20 cellular contexts compared by ENCODE assay signal in genomic region chr18:62556397-62556796, GRCh38. TPM values are rescaled to one million over a fixed set of nuclear protein-coding genes. Genes with fewer than 3 reads are reported as not detected.
A peak's percentile ranks its signal among the peaks of the same experiment; 100 is the strongest.
DNase-seq lines count a peak whose midpoint lies in the region; ATAC-seq, FAIRE-seq and TF ChIP-seq lines count a peak whose summit lies in the region.
"Had no signal": no experiment of that assay in that cellular context is flagged by ENCODE, and none has a peak within 500 bp of the region (broad histone marks: within the 10 kb centered on the region; RNA-seq: fewer than 3 reads in every experiment).

No MANE protein-coding gene starts in this region.

- ATAC-seq in gastrocnemius medialis (peak; percentile 84 to 93), GM18873 (IDR thresholded peaks at IDR 0.05; ENCODE audit: low FRiP score, unreplicated experiment) (no peak), GM18519 (IDR thresholded peaks at IDR 0.05; ENCODE audit: low FRiP score, unreplicated experiment) (no peak)
- ATAC-seq: HCT116, SK-N-SH treated with all-trans-retinoic acid at 6 μM for 48 hours had no signal

- TF ChIP-seq CTCF in D721Med (IDR thresholded peaks at IDR 0.05; ENCODE audit: insufficient read depth, missing control alignments) (no peak), gastrocnemius medialis (IDR thresholded peaks at IDR 0.05 in 4 of 5, conservative IDR thresholded peaks at IDR 0.05 in 1 of 5) (no peak)

- H3K27ac ChIP-seq in gastrocnemius medialis = peak overlapping the region; percentile 64 to 81 (median 69)
- H3K27ac ChIP-seq: GM23248 had no signal

- intact Hi-C loops in gastrocnemius medialis (cut with DNase I; ENCODE audit: low total_unique reads) = no loop called here

- no peak for TF ChIP-seq POLR2A in gastrocnemius medialis (IDR thresholded peaks at IDR 0.05)

- H3K4me3 ChIP-seq in gastrocnemius medialis = no peak overlapping the region
- H3K4me3 ChIP-seq: GM23248 had no signal

- DNase-seq in D721Med (ENCODE audit: insufficient read length, low spot score) (no peak), NCI-H146 treated with DMSO at 0.1 percent for 48 hours (lab: John Stamatoyannopoulos, UW; ENCODE audit: unreplicated experiment) (peak; percentile 13), dermis microvascular lymphatic vessel endothelial cell (ENCODE audit: low read depth in 2 of 2) (peak; percentile 9 to 20), gastrocnemius medialis (peak; percentile 42), T1000 (lab: John Stamatoyannopoulos, UW) (no peak)
- DNase-seq: C1 segment of cervical spinal cord, DMS79 treated with DMSO at 0.1 percent for 48 hours, GM23248, MM.1S, NCI-H1092 treated with DMSO at 0.1 percent for 48 hours, NCI-H1694, NCI-H2081 treated with DMSO at 0.1 percent for 48 hours, NCI-H446 treated with DMSO at 0.1 percent for 48 hours, NCI-H82, OCI-M1, Right ventricle myocardium superior had no signal

- in situ Hi-C loops in gastrocnemius medialis (cut with MboI; ENCODE audit: low sequenced_read_pairs in 4 of 4) = loop anchor here in 3 of 4 donors (25.0 kb wide), 2 partner anchors 269 to 369 kb away; partner anchors contain the start of genes PIGN (in 2 of the 3) and RELCH (in 2 of the 3)

- peaks cover 0 to 58% of the 10 kb centered on the region in 2 donors for H3K36me3 ChIP-seq in gastrocnemius medialis

- no peaks in the 10 kb centered on the region for H3K27me3 ChIP-seq in gastrocnemius medialis

- FAIRE-seq in D721Med (lab: Jason Lieb, UNC) = peak; percentile 98

- peaks cover 10 to 31% of the 10 kb centered on the region in 2 donors for H3K4me1 ChIP-seq in gastrocnemius medialis

- H3K9me3 ChIP-seq in gastrocnemius medialis = no peaks in the 10 kb centered on the region

RNA-seq across cellular contexts. Expression of gene ZCCHC2, which starts 33.6 kb away (rescaled TPM):
- total RNA-seq in dermis microvascular lymphatic vessel endothelial cell (12.1 and 15.3 TPM in 2 replicates), gastrocnemius medialis (10 to 100 TPM; 22.1 to 37.9 (median 32.0) TPM)

Comparison
In these comparisons a context has a peak if more than half of its experiments do, and no peak if none do; other contexts are left out.
1. DNase-seq: peak in NCI-H146 treated with DMSO at 0.1 percent for 48 hours (single experiment), dermis microvascular lymphatic vessel endothelial cell (2 of 2) and gastrocnemius medialis (2 of 2); none in D721Med (single experiment) and T1000 (single experiment).
2. ATAC-seq: peak in gastrocnemius medialis (2 of 2); none in GM18873 (single experiment) and GM18519 (single experiment).